ENCODE assay signal across 8 cellular contexts in the genomic region with DNA sequence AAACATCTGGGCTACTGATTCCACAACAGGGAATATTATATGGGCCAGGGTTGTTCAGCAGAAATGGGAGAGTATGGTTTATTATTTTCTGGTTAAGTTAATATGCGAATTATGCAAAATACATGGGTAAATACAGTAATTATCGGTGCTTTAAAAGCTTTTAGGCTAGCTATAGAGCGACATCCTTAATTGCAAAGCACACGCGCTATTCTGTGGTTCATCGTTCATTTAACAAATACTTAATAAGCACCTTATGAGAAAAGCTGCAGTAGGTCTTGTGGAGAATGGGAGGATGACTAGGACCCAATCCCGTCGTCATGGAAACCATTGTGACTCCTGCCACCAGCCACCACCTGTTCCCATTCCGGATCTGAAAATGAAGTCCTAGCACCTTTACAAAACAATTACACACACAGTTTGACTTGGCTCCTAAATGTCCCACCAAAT. TPM values are rescaled to one million over a fixed set of nuclear protein-coding genes. Genes with fewer than 3 reads are reported as not detected.
A peak's percentile ranks its signal among the peaks of the same experiment; 100 is the strongest.
DNase-seq lines count a peak whose midpoint lies in the region; ATAC-seq and TF ChIP-seq lines count a peak whose summit lies in the region.

No MANE protein-coding gene starts in this region.

- peak overlapping the region; percentile 77 to 93 for H3K4me3 ChIP-seq in esophagus (ENCODE audit: low read depth in 1 of 2, low read length in 2 of 2)
- peak overlapping the region; percentile 69 to 81 for H3K4me3 ChIP-seq in neutrophil (ENCODE audit: low read depth in 1 of 2, low read length in 1 of 2)

- peak overlapping the region; percentile 97 for H3K27ac Mint-ChIP-seq in Calu3 (ENCODE audit: unreplicated experiment)

- DNase-seq in Calu3, result no peak
- DNase-seq in LoVo (ENCODE audit: low spot score), result peak; percentile 17
- peak; percentile 38 for DNase-seq in SK-N-DZ (ENCODE audit: low spot score)
- no peak for DNase-seq in NAMALWA (ENCODE audit: low spot score)

- ATAC-seq in HG03196 (IDR thresholded peaks at IDR 0.05; ENCODE audit: unreplicated experiment) (no peak), GM21367 (IDR thresholded peaks at IDR 0.05; ENCODE audit: unreplicated experiment) (no peak)

- peak overlapping the region; percentile 86 for H3K4me3 Mint-ChIP-seq in Calu3 (ENCODE audit: low read depth, unreplicated experiment)

- peaks cover 0 to 5% of the 10 kb centered on the region in 2 donors for H3K4me1 ChIP-seq in esophagus (ENCODE audit: control insufficient read depth in 2 of 2, insufficient read depth in 2 of 2, low read length in 1 of 2)
- peaks cover 5 to 6% of the 10 kb centered on the region in 2 experiments for H3K4me1 ChIP-seq in neutrophil (ENCODE audit: control insufficient read depth in 1 of 2, insufficient read depth in 1 of 2, low read depth in 1 of 2, low read length in 1 of 2)

- H3K27ac ChIP-seq in esophagus (ENCODE audit: low read depth in 2 of 2, low read length in 1 of 2), result peak overlapping the region; percentile 78 to 93
- H3K27ac ChIP-seq in neutrophil, result peak overlapping the region; percentile 42

- H3K9me3 Mint-ChIP-seq in Calu3 (ENCODE audit: low read depth, unreplicated experiment), result peaks cover 4% of the 10 kb centered on the region

- intact Hi-C loops in Calu3 (cut with micrococcal nuclease; ENCODE audit: unreplicated experiment), result no loop called here

- CTCF ChIA-PET in Calu3 (lab: Charles Lee), result interaction anchor here (0.6 to 1.2 kb wide), 2 partner anchors 12 to 230 kb away, joined by 3 to 4 read pairs; no protein-coding TSS in a partner anchor

- H3K27me3 Mint-ChIP-seq in Calu3 (ENCODE audit: unreplicated experiment), result no peaks in the 10 kb centered on the region

- TF ChIP-seq CTCF in Calu3 (IDR thresholded peaks at IDR 0.05; ENCODE audit: unreplicated experiment), result no peak
- TF ChIP-seq CTCF in neutrophil (IDR thresholded peaks at IDR 0.05), result no peak

- WGBS in esophagus, 2 donors, result 22 to 25% methylated on average over 9 of the region's 9 CpGs

- peaks cover 22% of the 10 kb centered on the region for H3K36me3 Mint-ChIP-seq in Calu3 (ENCODE audit: insufficient read depth, unreplicated experiment)

- H3K9me3 ChIP-seq in esophagus (ENCODE audit: control insufficient read depth in 2 of 2, insufficient read depth in 1 of 2, low read depth in 1 of 2, low read length in 1 of 2), result no peaks in the 10 kb centered on the region
- no peaks in the 10 kb centered on the region for H3K9me3 ChIP-seq in neutrophil

- no TSS peak for BruUV-seq in Calu3 (replicated peaks; lab: Mats Ljungman, UMichigan)

- H3K36me3 ChIP-seq in esophagus (ENCODE audit: control insufficient read depth in 2 of 2, insufficient read depth in 2 of 2, low read length in 1 of 2) (no peaks in the 10 kb centered on the region), neutrophil (no peaks in the 10 kb centered on the region)

- H3K27me3 ChIP-seq in esophagus (ENCODE audit: control insufficient read depth in 1 of 2, insufficient read depth in 2 of 2, low read length in 2 of 2), result no peaks in the 10 kb centered on the region
- H3K27me3 ChIP-seq in neutrophil, result no peaks in the 10 kb centered on the region

- H3K4me1 Mint-ChIP-seq in Calu3 (ENCODE audit: low read depth, unreplicated experiment), result peaks cover 10% of the 10 kb centered on the region

RNA-seq across cellular contexts. Expression of a gene that starts 0.6 kb away (rescaled TPM):
- 21.6 and 22.4 TPM in 2 replicates for total RNA-seq in Calu3 (2022)
- polyA plus RNA-seq in SK-N-DZ (2014; cell fraction: cytosol; rRNA removed), result 10.1 and 13.0 TPM in 2 replicates
- polyA plus RNA-seq in SK-N-DZ (2014; cell fraction: nucleus; rRNA removed), result 14.2 and 19.4 TPM in 2 replicates
- 1 to 10 TPM; 2.3 to 2.5 TPM for polyA plus RNA-seq in esophagus

RNA-seq across cellular contexts. Expression of a gene that starts 50.5 kb away (rescaled TPM):
- 62.6 and 76.1 TPM in 2 replicates for total RNA-seq in Calu3 (2022)
- 3.0 and 3.4 TPM in 2 replicates for polyA plus RNA-seq in SK-N-DZ (2014; cell fraction: cytosol; rRNA removed)
- polyA plus RNA-seq in SK-N-DZ (2014; cell fraction: nucleus; rRNA removed), result 1.8 and 2.1 TPM in 2 replicates
- 1 to 10 TPM; 4.8 to 8.6 TPM for polyA plus RNA-seq in esophagus

Comparison
In these comparisons a context has a peak if more than half of its experiments do, and no peak if none do; other contexts are left out.
1. DNase-seq: peak in LoVo (single experiment) and SK-N-DZ (single experiment); none in Calu3 (single experiment) and NAMALWA (single experiment).